Comparison of ENCODE assay signal across 1 cellular context in the genomic region with DNA sequence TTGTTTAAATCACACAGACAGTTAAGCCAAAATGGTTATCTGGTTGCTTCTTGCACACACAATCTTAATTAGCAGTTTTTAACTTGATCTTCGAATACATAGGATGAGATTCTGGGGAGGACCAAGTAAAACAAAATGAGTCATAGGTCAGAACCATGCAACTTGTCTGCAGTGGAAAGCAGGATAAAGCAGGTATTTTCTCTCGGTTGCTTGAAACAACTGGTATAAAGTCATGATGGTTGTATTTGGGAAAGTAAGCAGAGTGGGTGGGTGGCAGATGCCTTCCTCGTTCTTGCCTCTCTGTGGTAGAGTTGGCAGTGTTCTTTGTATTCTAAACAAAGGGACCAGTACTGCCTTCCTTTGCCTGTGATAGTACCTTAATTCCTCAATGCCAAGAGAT.
TF ChIP-seq lines count a peak whose summit lies in the region.

No MANE protein-coding gene starts in this region.

TF ChIP-seq in H1, 55 proteins besides CTCF, POLR2A, EP300 and RAD21 (continued from another document):
- TF ChIP-seq RNF2 (IDR thresholded peaks at IDR 0.05; ENCODE audit: borderline replicate concordance, low read depth, low read length, missing control alignments, poor library complexity, severe bottlenecking) (no peak), RBBP5 (IDR thresholded peaks at IDR 0.05; ENCODE audit: borderline replicate concordance, low read depth, low read length) (no peak), YY1 (IDR thresholded peaks at IDR 0.05; ENCODE audit: low read depth, low read length) (no peak), EZH2 (IDR thresholded peaks at IDR 0.05; ENCODE audit: low read depth, low read length, severe bottlenecking) (no peak), SIX5 (IDR thresholded peaks at IDR 0.05; ENCODE audit: low read depth, low read length) (no peak), POLR2AphosphoS5 (IDR thresholded peaks at IDR 0.05; ENCODE audit: low read depth, low read length) (no peak), KDM1A (IDR thresholded peaks at IDR 0.05; ENCODE audit: borderline replicate concordance, low read length) (no peak), KDM5A (IDR thresholded peaks at IDR 0.05; ENCODE audit: low read length) (no peak), SRF (IDR thresholded peaks at IDR 0.05; ENCODE audit: low read depth, low read length) (no peak), CTBP2 (IDR thresholded peaks at IDR 0.05; ENCODE audit: borderline replicate concordance, insufficient read depth, insufficient read length, low read length) (no peak), SIN3A (conservative IDR thresholded peaks at IDR 0.05 in 1 of 2, IDR thresholded peaks at IDR 0.05 in 1 of 2; ENCODE audit: low read depth in 1 of 2, low read length in 2 of 2) (no peak), SIRT6 (IDR thresholded peaks at IDR 0.05; ENCODE audit: low read length) (no peak)
- TF ChIP-seq, protein P1, sequence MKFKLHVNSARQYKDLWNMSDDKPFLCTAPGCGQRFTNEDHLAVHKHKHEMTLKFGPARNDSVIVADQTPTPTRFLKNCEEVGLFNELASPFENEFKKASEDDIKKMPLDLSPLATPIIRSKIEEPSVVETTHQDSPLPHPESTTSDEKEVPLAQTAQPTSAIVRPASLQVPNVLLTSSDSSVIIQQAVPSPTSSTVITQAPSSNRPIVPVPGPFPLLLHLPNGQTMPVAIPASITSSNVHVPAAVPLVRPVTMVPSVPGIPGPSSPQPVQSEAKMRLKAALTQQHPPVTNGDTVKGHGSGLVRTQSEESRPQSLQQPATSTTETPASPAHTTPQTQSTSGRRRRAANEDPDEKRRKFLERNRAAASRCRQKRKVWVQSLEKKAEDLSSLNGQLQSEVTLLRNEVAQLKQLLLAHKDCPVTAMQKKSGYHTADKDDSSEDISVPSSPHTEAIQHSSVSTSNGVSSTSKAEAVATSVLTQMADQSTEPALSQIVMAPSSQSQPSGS (IDR thresholded peaks at IDR 0.05; ENCODE audit: low read length): no peak
